8 cellular contexts compared by ENCODE assay signal in the genomic region with DNA sequence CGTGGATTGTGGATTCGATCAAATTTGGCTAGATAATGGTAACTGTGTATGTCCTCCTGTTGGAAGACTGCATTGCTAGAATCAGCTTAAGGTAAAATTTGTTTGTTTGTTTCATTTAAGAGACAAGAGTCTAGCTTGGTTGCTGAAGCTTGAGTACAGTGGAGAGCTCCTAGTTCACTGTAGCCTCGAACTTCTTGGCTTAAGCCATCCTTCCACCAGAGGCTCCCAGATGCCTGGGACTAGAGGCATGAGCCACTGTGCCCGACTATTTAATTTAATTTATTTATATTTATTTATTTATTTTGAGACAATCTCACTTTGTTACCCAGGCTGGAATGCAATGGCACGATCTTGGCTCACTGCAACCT. TPM values are rescaled to one million over a fixed set of nuclear protein-coding genes. Genes with fewer than 3 reads are reported as not detected.
DNase-seq lines count a peak whose midpoint lies in the region; ATAC-seq and TF ChIP-seq lines count a peak whose summit lies in the region.

No MANE protein-coding gene starts in this region.

- WGBS in smooth muscle cell (ENCODE audit: low lambda C conversion rate), result 95% methylated on average over 5 of the region's 5 CpGs

- H3K9me3 ChIP-seq in SU-DHL-6 (ENCODE audit: insufficient read depth, low read length) (no peaks in the 10 kb centered on the region), smooth muscle cell (replicated peaks; ENCODE audit: low read depth) (no peaks in the 10 kb centered on the region)

- peaks cover 25% of the 10 kb centered on the region for H3K4me1 Mint-ChIP-seq in activated CD4-positive, alpha-beta T cell treated with anti-CD3 and anti-CD28 coated beads for 36 hours

- CTCF ChIA-PET in activated CD4-positive, alpha-beta T cell treated with anti-CD3 and anti-CD28 coated beads for 36 hours (lab: Charles Lee), result interaction anchor here (1.8 kb wide), 1 partner anchor 11 kb away, joined by 6 read pairs; no protein-coding TSS in a partner anchor

- H3K27ac ChIP-seq in SU-DHL-6 (ENCODE audit: low read depth, low read length) (no peak overlapping the region; the same call in 1 of the 2 replicates), smooth muscle cell (ENCODE audit: low read depth) (no peak overlapping the region)

- H3K9me2 ChIP-seq in SU-DHL-6 (replicated peaks; ENCODE audit: insufficient read depth, low read length), result no peaks in the 10 kb centered on the region

- H3K36me3 ChIP-seq in SU-DHL-6 (ENCODE audit: low read length) (no peaks in the 10 kb centered on the region), smooth muscle cell (ENCODE audit: low read depth) (no peaks in the 10 kb centered on the region)

- no peak for ATAC-seq in activated CD4-positive, alpha-beta T cell treated with anti-CD3 and anti-CD28 coated beads for 36 hours
- ATAC-seq in GM19023 (IDR thresholded peaks at IDR 0.05; ENCODE audit: unreplicated experiment) (no peak), GM21360 (IDR thresholded peaks at IDR 0.05; ENCODE audit: unreplicated experiment) (no peak)

- no peak overlapping the region for H2AFZ ChIP-seq in SU-DHL-6 (ENCODE audit: low read depth, low read length, severe bottlenecking)
- H2AFZ ChIP-seq in smooth muscle cell (ENCODE audit: low read depth), result no peak overlapping the region

- intact Hi-C loops in activated CD4-positive, alpha-beta T cell treated with anti-CD3 and anti-CD28 coated beads for 36 hours (cut with DNase I, micrococcal nuclease), result no loop called here

- H3K27ac Mint-ChIP-seq in activated CD4-positive, alpha-beta T cell treated with anti-CD3 and anti-CD28 coated beads for 36 hours, result peak overlapping the region; percentile 92

- H3K4me2 ChIP-seq in SU-DHL-6 (ENCODE audit: low read depth, low read length, poor library complexity, severe bottlenecking) (peak overlapping the region; percentile 60), smooth muscle cell (peak overlapping the region; percentile 98)

- H3K9me3 Mint-ChIP-seq in activated CD4-positive, alpha-beta T cell treated with anti-CD3 and anti-CD28 coated beads for 36 hours (ENCODE audit: low read depth), result no peaks in the 10 kb centered on the region

- H3K79me2 ChIP-seq in SU-DHL-6 (ENCODE audit: insufficient read depth, low read length) (peaks cover 50% of the 10 kb centered on the region), smooth muscle cell (ENCODE audit: low read depth) (peaks cover 49% of the 10 kb centered on the region)

- DNase-seq in activated CD4-positive, alpha-beta T cell treated with anti-CD3 and anti-CD28 coated beads for 36 hours, result no peak
- no peak for DNase-seq in activated CD4-positive, alpha-beta T cell treated with anti-CD3 and anti-CD28 coated beads for 4 hours
- no peak for DNase-seq in fibroblast of villous mesenchyme (ENCODE audit: low read depth)
- DNase-seq in smooth muscle cell (lab: John Stamatoyannopoulos, UW; ENCODE audit: unreplicated experiment), result no peak
- DNase-seq in foreskin melanocyte, result no peak

- TF ChIP-seq CTCF in SU-DHL-6 (IDR thresholded peaks at IDR 0.05; ENCODE audit: insufficient read depth, low read length, poor library complexity, severe bottlenecking) (no peak), fibroblast of villous mesenchyme (IDR thresholded peaks at IDR 0.05; ENCODE audit: insufficient read depth, low read depth, low read length) (no peak), smooth muscle cell (IDR thresholded peaks at IDR 0.05; ENCODE audit: borderline replicate concordance, insufficient read depth, poor library complexity, severe bottlenecking) (no peak)

- H3K27me3 ChIP-seq in SU-DHL-6 (ENCODE audit: low read length) (no peaks in the 10 kb centered on the region), smooth muscle cell (ENCODE audit: low read depth) (no peaks in the 10 kb centered on the region)

- H3K4me3 Mint-ChIP-seq in activated CD4-positive, alpha-beta T cell treated with anti-CD3 and anti-CD28 coated beads for 36 hours, result peak overlapping the region; percentile 92

- peaks cover 5% of the 10 kb centered on the region for H3K36me3 Mint-ChIP-seq in activated CD4-positive, alpha-beta T cell treated with anti-CD3 and anti-CD28 coated beads for 36 hours (ENCODE audit: low read depth)

- H3F3A ChIP-seq in SU-DHL-6 (ENCODE audit: insufficient read depth), result peaks cover 11% of the 10 kb centered on the region
- peaks cover 16% of the 10 kb centered on the region for H3F3A ChIP-seq in smooth muscle cell (ENCODE audit: low read depth)

- H3K9ac ChIP-seq in SU-DHL-6 (ENCODE audit: low read length) (peak overlapping the region; percentile 90), smooth muscle cell (ENCODE audit: low read depth) (no peak overlapping the region)

- peak overlapping the region; percentile 92 for H3K4me3 ChIP-seq in SU-DHL-6 (ENCODE audit: insufficient read depth, low read length, poor library complexity, severe bottlenecking)
- H3K4me3 ChIP-seq in fibroblast of villous mesenchyme (ENCODE audit: low read depth, low read length), result peak overlapping the region; percentile 79
- peak overlapping the region; percentile 89 for H3K4me3 ChIP-seq in smooth muscle cell

- no peaks in the 10 kb centered on the region for H4K20me1 ChIP-seq in SU-DHL-6 (ENCODE audit: low read depth, low read length)
- H4K20me1 ChIP-seq in smooth muscle cell (ENCODE audit: low read depth), result peaks cover 3% of the 10 kb centered on the region

- no peaks in the 10 kb centered on the region for H3K27me3 Mint-ChIP-seq in activated CD4-positive, alpha-beta T cell treated with anti-CD3 and anti-CD28 coated beads for 36 hours

- H3K4me1 ChIP-seq in smooth muscle cell (ENCODE audit: low read depth), result peaks cover 23% of the 10 kb centered on the region

- POLR2A ChIA-PET in activated CD4-positive, alpha-beta T cell treated with anti-CD3 and anti-CD28 coated beads for 36 hours (lab: Charles Lee), result interaction anchor here (0.6 to 1.2 kb wide), 4 partner anchors 141 to 541 kb away, joined by 3 to 8 read pairs (median 4); a partner anchor contains a TSS

RNA-seq across cellular contexts. Expression of a gene that starts 1.5 kb away (rescaled TPM):
- 10 to 100 TPM; 23.0 to 30.1 TPM for total RNA-seq in activated CD4-positive, alpha-beta T cell treated with anti-CD3 and anti-CD28 coated beads for 36 hours
- total RNA-seq in fibroblast of villous mesenchyme (11.6 and 12.1 TPM in 2 replicates), smooth muscle cell (14.1 and 20.2 TPM in 2 replicates)
- polyA plus RNA-seq in smooth muscle cell, result 15.2 and 22.2 TPM in 2 replicates

RNA-seq across cellular contexts. Expression of a gene that starts 42.2 kb away (rescaled TPM):
- total RNA-seq in activated CD4-positive, alpha-beta T cell treated with anti-CD3 and anti-CD28 coated beads for 36 hours, result 10 to 100 TPM; 17.4 TPM
- total RNA-seq in fibroblast of villous mesenchyme, result 14.5 and 20.3 TPM in 2 replicates
- 11.6 and 13.2 TPM in 2 replicates for total RNA-seq in smooth muscle cell
- polyA plus RNA-seq in smooth muscle cell, result 12.3 and 13.8 TPM in 2 replicates
